ENCODE assay signal across 21 cellular contexts in genomic region chr5:148688787-148689186, GRCh38. TPM values are rescaled to one million over a fixed set of nuclear protein-coding genes. Genes with fewer than 3 reads are reported as not detected.
DNase-seq lines count a peak whose midpoint lies in the region; ATAC-seq and FAIRE-seq lines count a peak whose summit lies in the region.
"Had no signal": no experiment of that assay in that cellular context is flagged by ENCODE, and none has a peak within 500 bp of the region (broad histone marks: within the 10 kb centered on the region; RNA-seq: fewer than 3 reads in every experiment).

No MANE protein-coding gene starts in this region.

- intact Hi-C loops in Right ventricle myocardium inferior (cut with DNase I): no loop called here

- ATAC-seq in esophagus mucosa (peak; percentile 63), Right ventricle myocardium inferior (no peak)
- ATAC-seq: A549; CD8-positive, alpha-beta T cell; GM12878; GM23338; HCT116 had no signal

- FAIRE-seq in colon (lab: Jason Lieb, UNC): peak; percentile 5
- FAIRE-seq: A549, GM12878 had no signal

- peak; percentile 3 for DNase-seq in renal cortical epithelial cell (ENCODE audit: low read depth)
- DNase-seq in NCI-H524 treated with DMSO at 0.1 percent for 48 hours (lab: John Stamatoyannopoulos, UW): no peak
- DNase-seq in Right ventricle myocardium inferior (ENCODE audit: missing footprints): no peak
- DNase-seq in NCI-H2227 (lab: John Stamatoyannopoulos, UW; ENCODE audit: unreplicated experiment): no peak
- DNase-seq: 8988T; C1 segment of cervical spinal cord; Caco-2; CD4-positive, CD25-positive, alpha-beta regulatory T cell; CD8-positive, alpha-beta T cell; DMS153; DMS79; EL; GDM1; H9 had no signal

RNA-seq across cellular contexts. Expression of gene HTR4, which starts 34.5 kb away (rescaled TPM):
- 0.08 TPM for total RNA-seq in esophagus mucosa
- total RNA-seq in renal cortical epithelial cell: not detected in 2 replicates
- total RNA-seq in Right ventricle myocardium inferior: 0.22 TPM
- total RNA-seq: Caco-2; CD4-positive, CD25-positive, alpha-beta regulatory T cell; CD8-positive, alpha-beta T cell; GM12878; H4; H9 had no signal
